Comparison of ENCODE assay signal across 14 cellular contexts in the genomic region with DNA sequence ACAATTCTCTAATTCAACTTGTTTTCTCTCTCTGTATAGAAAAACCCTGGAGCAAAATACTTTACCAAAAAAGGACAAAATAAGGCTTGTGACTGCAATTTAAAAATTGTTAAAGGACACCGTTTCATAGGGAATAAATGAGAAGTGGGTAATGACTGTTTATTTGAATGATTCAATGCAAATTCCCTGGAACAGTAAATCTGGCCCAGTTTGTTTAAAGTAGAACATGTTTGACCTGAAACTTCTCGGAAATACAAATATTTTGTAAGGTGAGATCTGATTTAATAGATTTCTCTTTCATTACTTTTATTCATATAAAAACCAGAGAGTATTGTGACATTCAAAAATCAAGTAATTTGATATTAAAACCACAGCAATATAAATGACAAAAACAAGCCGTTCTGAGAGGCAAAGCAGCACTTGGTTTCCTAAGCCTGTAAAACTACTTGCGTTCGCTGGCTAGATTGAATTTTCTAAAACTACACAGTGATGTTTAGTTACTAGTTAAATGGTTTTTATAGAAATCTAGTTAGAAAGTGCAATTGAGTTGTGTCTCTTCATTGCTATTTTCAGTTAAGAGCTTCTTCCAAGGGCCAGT.
DNase-seq lines count a peak whose midpoint lies in the region; ATAC-seq, FAIRE-seq and TF ChIP-seq lines count a peak whose summit lies in the region.
"Had no signal": no experiment of that assay in that cellular context is flagged by ENCODE, and none has a peak within 500 bp of the region (broad histone marks: within the 10 kb centered on the region; RNA-seq: fewer than 3 reads in every experiment).

No MANE protein-coding gene starts in this region.

- TF ChIP-seq CTCF in LNCaP clone FGC (IDR thresholded peaks at IDR 0.05; ENCODE audit: control insufficient read depth, extremely low read depth, insufficient read depth) (no peak), brain (conservative IDR thresholded peaks at IDR 0.05) (no peak), testis (IDR thresholded peaks at IDR 0.05) (no peak), GM13976 (IDR thresholded peaks at IDR 0.05; ENCODE audit: borderline replicate concordance, control extremely low read depth, extremely low read depth, insufficient read depth, missing control alignments) (no peak), endothelial cell (IDR thresholded peaks at IDR 0.05; ENCODE audit: unreplicated experiment) (no peak)

- H3K4me3 Mint-ChIP-seq in brain: peak overlapping the region in 3 of 5 experiments; percentile 2 to 80 (median 63)
- H3K4me3 Mint-ChIP-seq in endothelial cell (ENCODE audit: unreplicated experiment): no peak overlapping the region
- H3K4me3 Mint-ChIP-seq: CD4-positive, alpha-beta memory T cell; natural killer cell treated with Interleukin-12 subunit alpha and Interleukin-12 subunit beta and Interleukin-15 and Interleukin-18, amount 100 ng/mL, for 72 hours; stimulated activated memory B cell treated with anti-CD40 and anti-IgM and Interleukin-4, amounts not matched to agents 10 μg/mL and 1 μg/mL and 100 μg/mL, for 72 hours had no signal

- DNase-seq in LNCaP clone FGC (ENCODE audit: low read depth): peak; percentile 63
- no peak for DNase-seq in testis
- DNase-seq in NCI-H2227 (lab: John Stamatoyannopoulos, UW; ENCODE audit: unreplicated experiment): no peak
- no peak for DNase-seq in GM13976 (ENCODE audit: low spot score)
- DNase-seq in endothelial cell (ENCODE audit: low spot score): no peak
- DNase-seq: CD4-positive, alpha-beta memory T cell; kidney; NCI-H1092; NCI-H524 had no signal

- no peak for TF ChIP-seq POLR2A in testis (IDR thresholded peaks at IDR 0.05)

- H3K9me3 ChIP-seq in testis: no peaks in the 10 kb centered on the region

- H3K9me3 Mint-ChIP-seq in brain: peaks cover 0 to 2% (median 0%) of the 10 kb centered on the region in 5 experiments
- H3K9me3 Mint-ChIP-seq in endothelial cell (ENCODE audit: unreplicated experiment): no peaks in the 10 kb centered on the region
- H3K9me3 Mint-ChIP-seq: CD4-positive, alpha-beta memory T cell; natural killer cell treated with Interleukin-12 subunit alpha and Interleukin-12 subunit beta and Interleukin-15 and Interleukin-18, amount 100 ng/mL, for 72 hours; stimulated activated memory B cell treated with anti-CD40 and anti-IgM and Interleukin-4, amounts not matched to agents 10 μg/mL and 1 μg/mL and 100 μg/mL, for 72 hours had no signal

- peaks cover 3% of the 10 kb centered on the region for H3K27me3 Mint-ChIP-seq in brain
- no peaks in the 10 kb centered on the region for H3K27me3 Mint-ChIP-seq in endothelial cell (ENCODE audit: unreplicated experiment)

- H3K36me3 Mint-ChIP-seq in brain (no peaks in the 10 kb centered on the region), endothelial cell (ENCODE audit: low read depth, unreplicated experiment) (peaks cover 9% of the 10 kb centered on the region)
- H3K36me3 Mint-ChIP-seq: CD4-positive, alpha-beta memory T cell; natural killer cell treated with Interleukin-12 subunit alpha and Interleukin-12 subunit beta and Interleukin-15 and Interleukin-18, amount 100 ng/mL, for 72 hours; stimulated activated memory B cell treated with anti-CD40 and anti-IgM and Interleukin-4, amounts not matched to agents 10 μg/mL and 1 μg/mL and 100 μg/mL, for 72 hours had no signal

- H3K4me1 Mint-ChIP-seq in brain (peaks cover 20% of the 10 kb centered on the region), endothelial cell (ENCODE audit: unreplicated experiment) (peaks cover 10% of the 10 kb centered on the region)
- H3K4me1 Mint-ChIP-seq: CD4-positive, alpha-beta memory T cell had no signal

- no peaks in the 10 kb centered on the region for H3K36me3 ChIP-seq in testis (ENCODE audit: low read depth, missing control alignments)

- H3K4me3 ChIP-seq in LNCaP clone FGC (ENCODE audit: low read depth, low read length) (no peak overlapping the region), testis (no peak overlapping the region)

- peak overlapping the region; percentile 61 to 98 (median 88) for H3K27ac Mint-ChIP-seq in brain
- no peak overlapping the region for H3K27ac Mint-ChIP-seq in endothelial cell (ENCODE audit: unreplicated experiment)
- H3K27ac Mint-ChIP-seq: CD4-positive, alpha-beta memory T cell; natural killer cell treated with Interleukin-12 subunit alpha and Interleukin-12 subunit beta and Interleukin-15 and Interleukin-18, amount 100 ng/mL, for 72 hours; stimulated activated memory B cell treated with anti-CD40 and anti-IgM and Interleukin-4, amounts not matched to agents 10 μg/mL and 1 μg/mL and 100 μg/mL, for 72 hours had no signal

- intact Hi-C loops in testis (cut with DNase I; ENCODE audit: low total_unique reads): no loop called here

- peak overlapping the region; percentile 55 to 63 for H3K27ac ChIP-seq in testis

- peak; percentile 53 for FAIRE-seq in islet of Langerhans (lab: Jason Lieb, UNC)
- FAIRE-seq: kidney had no signal

- no peak for ATAC-seq in HG03565 (IDR thresholded peaks at IDR 0.05; ENCODE audit: unreplicated experiment)
- ATAC-seq: stimulated activated memory B cell treated with anti-CD40 and anti-IgM and Interleukin-4, amounts not matched to agents 10 μg/mL and 1 μg/mL and 100 μg/mL, for 72 hours had no signal

- H3K4me1 ChIP-seq in testis: no peaks in the 10 kb centered on the region

- WGBS in testis, 2 donors: 82 to 84% methylated on average over 5 of the region's 5 CpGs

- in situ Hi-C loops in GM13976 (cut with MboI; ENCODE audit: low sequenced_read_pairs, unreplicated experiment): loop anchor here (25.0 kb wide), 2 partner anchors 1413 to 1513 kb away; no protein-coding TSS in a partner anchor

- no peaks in the 10 kb centered on the region for H3K27me3 ChIP-seq in testis
